ENCODE assay signal across 25 cellular contexts in the genomic region with DNA sequence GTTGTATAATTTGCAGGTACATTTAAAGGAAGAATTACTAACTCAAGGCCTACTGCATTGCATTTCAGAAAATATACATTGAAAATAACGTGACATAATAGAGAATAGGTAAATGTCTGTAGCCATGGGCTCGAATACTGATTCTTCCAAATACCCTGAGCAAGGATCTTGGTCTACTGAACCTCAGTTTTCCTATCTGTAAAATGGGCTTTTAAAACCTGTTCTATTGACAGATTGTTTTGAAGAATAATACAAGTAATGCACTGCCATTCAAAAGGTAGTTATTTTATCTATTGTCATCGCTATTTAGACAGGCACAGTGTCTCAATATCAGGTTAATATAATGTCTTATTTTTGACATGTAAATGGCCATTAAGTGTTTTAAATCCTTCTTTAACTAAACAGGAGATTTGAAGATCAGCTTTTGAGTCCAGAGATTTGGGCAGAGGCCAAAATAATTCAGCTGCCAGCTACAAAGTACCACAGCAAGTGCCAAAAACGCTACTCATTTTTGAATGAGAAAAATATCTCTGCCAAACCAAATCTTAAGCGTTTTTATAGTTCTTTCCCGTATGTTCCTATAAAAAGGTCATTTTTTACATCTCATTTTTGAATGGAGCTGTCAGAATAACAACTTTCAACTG. TPM values are rescaled to one million over a fixed set of nuclear protein-coding genes. Genes with fewer than 3 reads are reported as not detected.
DNase-seq lines count a peak whose midpoint lies in the region; ATAC-seq, FAIRE-seq and TF ChIP-seq lines count a peak whose summit lies in the region.
"Had no signal": no experiment of that assay in that cellular context is flagged by ENCODE, and none has a peak within 500 bp of the region (broad histone marks: within the 10 kb centered on the region; RNA-seq: fewer than 3 reads in every experiment).

No MANE protein-coding gene starts in this region.

- no peaks in the 10 kb centered on the region for H4K20me1 ChIP-seq in K562 (replicated peaks; ENCODE audit: control insufficient read depth, insufficient read depth, low read length)
- H4K20me1 ChIP-seq in PC-9 (ENCODE audit: insufficient read depth) = no peaks in the 10 kb centered on the region
- H4K20me1 ChIP-seq in GM23338 (replicated peaks; ENCODE audit: insufficient read depth) = no peaks in the 10 kb centered on the region

- H3K36me3 ChIP-seq in K562 (ENCODE audit: control insufficient read depth, insufficient read depth, low read length) = peaks cover 40% of the 10 kb centered on the region
- no peaks in the 10 kb centered on the region for H3K36me3 ChIP-seq in PC-9 (ENCODE audit: low read depth)
- no peaks in the 10 kb centered on the region for H3K36me3 ChIP-seq in GM23338 (ENCODE audit: insufficient read depth)
- H3K36me3 ChIP-seq: gastrocnemius medialis, Peyer's patch, upper lobe of left lung had no signal

- POLR2A ChIA-PET in K562 (lab: Yijun Ruan, JAX) = interaction anchor here (0.6 kb wide), 1 partner anchor 160 kb away, joined by 3 read pairs; no protein-coding TSS in a partner anchor
- POLR2A ChIA-PET in HEK293T (lab: Yijun Ruan, JAX) = interaction anchor here (0.7 kb wide), 1 partner anchor 17 kb away, joined by 3 read pairs; no protein-coding TSS in a partner anchor
- POLR2A ChIA-PET in PC-9 (lab: Charles Lee; ENCODE audit: unreplicated experiment) = no interaction called here

- H3K27ac Mint-ChIP-seq in natural killer cell = peak overlapping the region; percentile 28 to 65
- no peak overlapping the region for H3K27ac Mint-ChIP-seq in natural killer cell treated with Interleukin-12 subunit alpha and Interleukin-12 subunit beta and Interleukin-15 and Interleukin-18, amount 100 ng/mL, for 72 hours
- H3K27ac Mint-ChIP-seq in GM23338 = no peak overlapping the region
- H3K27ac Mint-ChIP-seq: activated CD8-positive, alpha-beta memory T cell treated with anti-CD3 and anti-CD28 coated beads, Interleukin-2, amount 10 ng/mL, durations not matched to agents 7 days and 5 days; activated naive CD8-positive, alpha-beta T cell treated with anti-CD3 and anti-CD28 coated beads, Interleukin-2, amount 50 U/mL, for 24 hours; activated T-helper 17 cell treated with anti-CD3 and anti-CD28 coated beads, Interleukin-2, amount 50 U/mL, for 72 hours; CD4-positive, CD25-positive, alpha-beta regulatory T cell; mesothelial cell of epicardium had no signal

- H3K4me2 ChIP-seq in K562 (ENCODE audit: insufficient read depth, low read length) (no peak overlapping the region), PC-9 (no peak overlapping the region), GM23338 (no peak overlapping the region)

- H3K4me3 ChIP-seq in K562 = no peak overlapping the region
- no peak overlapping the region for H3K4me3 ChIP-seq in PC-9
- no peak overlapping the region for H3K4me3 ChIP-seq in GM23338
- H3K4me3 ChIP-seq: gastrocnemius medialis, Peyer's patch, SK-N-MC, upper lobe of left lung had no signal

- H3K36me3 Mint-ChIP-seq in natural killer cell (peaks cover 6% of the 10 kb centered on the region), GM23338 (ENCODE audit: low read depth) (peaks cover 16% of the 10 kb centered on the region; the same call in 2 of the 3 replicates)
- H3K36me3 Mint-ChIP-seq in natural killer cell treated with Interleukin-12 subunit alpha and Interleukin-12 subunit beta and Interleukin-15 and Interleukin-18, amount 100 ng/mL, for 72 hours = peaks cover 33% of the 10 kb centered on the region

- H3K9me3 Mint-ChIP-seq in natural killer cell (peaks cover 0 to 2% of the 10 kb centered on the region in 2 donors), GM23338 (no peaks in the 10 kb centered on the region; the same call in 2 of the 3 replicates)
- peaks cover 2% of the 10 kb centered on the region for H3K9me3 Mint-ChIP-seq in natural killer cell treated with Interleukin-12 subunit alpha and Interleukin-12 subunit beta and Interleukin-15 and Interleukin-18, amount 100 ng/mL, for 72 hours
- H3K9me3 Mint-ChIP-seq: activated naive CD8-positive, alpha-beta T cell treated with anti-CD3 and anti-CD28 coated beads, Interleukin-2, amount 50 U/mL, for 24 hours; activated T-helper 17 cell treated with anti-CD3 and anti-CD28 coated beads, Interleukin-2, amount 50 U/mL, for 72 hours; CD4-positive, CD25-positive, alpha-beta regulatory T cell; mesothelial cell of epicardium had no signal

- H3K4me1 ChIP-seq in K562 (replicated peaks in 1 of 2; ENCODE audit: control insufficient read depth in 2 of 2, insufficient read depth in 2 of 2, low read length in 2 of 2) (no peaks in the 10 kb centered on the region), PC-9 (replicated peaks; ENCODE audit: insufficient read depth) (peaks cover 5% of the 10 kb centered on the region; the same call in 1 of the 2 replicates), GM23338 (ENCODE audit: insufficient read depth) (no peaks in the 10 kb centered on the region)
- H3K4me1 ChIP-seq: Peyer's patch had no signal

- WGBS in K562 (ENCODE audit: insufficient coverage, low coverage, missing lambda C conversion rate) = 78% methylated on average over 6 of the region's 6 CpGs

- H3K4me3 Mint-ChIP-seq in natural killer cell (no peak overlapping the region), GM23338 (no peak overlapping the region)
- no peak overlapping the region for H3K4me3 Mint-ChIP-seq in natural killer cell treated with Interleukin-12 subunit alpha and Interleukin-12 subunit beta and Interleukin-15 and Interleukin-18, amount 100 ng/mL, for 72 hours
- H3K4me3 Mint-ChIP-seq: activated CD8-positive, alpha-beta memory T cell treated with anti-CD3 and anti-CD28 coated beads, Interleukin-2, amount 10 ng/mL, durations not matched to agents 7 days and 5 days; activated naive CD8-positive, alpha-beta T cell treated with anti-CD3 and anti-CD28 coated beads, Interleukin-2, amount 50 U/mL, for 24 hours; activated T-helper 17 cell treated with anti-CD3 and anti-CD28 coated beads, Interleukin-2, amount 50 U/mL, for 72 hours; CD4-positive, CD25-positive, alpha-beta regulatory T cell; mesothelial cell of epicardium had no signal

- TF ChIP-seq RAD21 in K562 (CRISPR knock-in tag; conservative IDR thresholded peaks at IDR 0.05 in 1 of 2, IDR thresholded peaks at IDR 0.05 in 1 of 2) = no peak

- FAIRE-seq in K562 (lab: Jason Lieb, UNC) = no peak

- no peak for TF ChIP-seq POLR2A in K562 (conservative IDR thresholded peaks at IDR 0.05)

- DNase-seq in natural killer cell (no peak), K562 (ENCODE audit: extremely low read depth in 1 of 4, low spot score in 3 of 4) (no peak), globus pallidus (ENCODE audit: low spot score) (peak; percentile 8), HEK293T (ENCODE audit: extremely low spot score) (no peak), NCI-H1930 (lab: John Stamatoyannopoulos, UW) (no peak), PC-9 (no peak), GM23338 (ENCODE audit: low spot score) (no peak)
- DNase-seq in natural killer cell treated with Interleukin-12 subunit alpha and Interleukin-12 subunit beta and Interleukin-15 and Interleukin-18, amount 100 ng/mL, for 72 hours (ENCODE audit: low spot score) = no peak
- DNase-seq: activated CD4-positive, alpha-beta T cell treated with anti-CD3 and anti-CD28 coated beads for 1 hour; activated CD8-positive, alpha-beta memory T cell treated with anti-CD3 and anti-CD28 coated beads, Interleukin-2, amount 10 ng/mL, durations not matched to agents 7 days and 5 days; activated naive CD8-positive, alpha-beta T cell treated with anti-CD3 and anti-CD28 coated beads, Interleukin-2, amount 50 U/mL, for 24 hours; CD4-positive, CD25-positive, alpha-beta regulatory T cell; DMS79; gastrocnemius medialis; left colon; MV-4-11; NCI-H2081 treated with DMSO at 0.1 percent for 48 hours; NCI-H82; Peyer's patch; stimulated activated naive CD4-positive, alpha-beta T cell; upper lobe of left lung had no signal

- H3K27ac ChIP-seq in K562 (ENCODE audit: extremely low read depth, low read depth, low read length) (no peak overlapping the region), PC-9 (no peak overlapping the region), GM23338 (ENCODE audit: low read depth) (no peak overlapping the region)
- H3K27ac ChIP-seq: gastrocnemius medialis, Peyer's patch, SK-N-MC, upper lobe of left lung had no signal

- H3F3A ChIP-seq in PC-9 (ENCODE audit: insufficient read depth, low read depth) = no peaks in the 10 kb centered on the region
- H3F3A ChIP-seq in GM23338 (replicated peaks; ENCODE audit: low read depth) = no peaks in the 10 kb centered on the region

- H2AFZ ChIP-seq in K562 (ENCODE audit: low read depth, low read length) (no peak overlapping the region), PC-9 (no peak overlapping the region), GM23338 (no peak overlapping the region)

- H3K9me1 ChIP-seq in K562 (ENCODE audit: control insufficient read depth, insufficient read depth, low read length) = no peaks in the 10 kb centered on the region

- TF ChIP-seq CTCF in natural killer cell (IDR thresholded peaks at IDR 0.05) = no peak
- TF ChIP-seq CTCF in K562 (IDR thresholded peaks at IDR 0.05 in 2 of 3, conservative IDR thresholded peaks at IDR 0.05 in 1 of 3; ENCODE audit: insufficient read depth in 2 of 3, low read depth in 1 of 3, low read length in 3 of 3) = no peak
- no peak for TF ChIP-seq CTCF in PC-9 (conservative IDR thresholded peaks at IDR 0.05)
- no peak for TF ChIP-seq CTCF in GM23338 (conservative IDR thresholded peaks at IDR 0.05; ENCODE audit: low read depth in 2 of 2)

- no peaks in the 10 kb centered on the region for H3K79me2 ChIP-seq in K562 (ENCODE audit: control insufficient read depth, insufficient read depth, low read length)
- no peaks in the 10 kb centered on the region for H3K79me2 ChIP-seq in PC-9 (ENCODE audit: low read depth)
- no peaks in the 10 kb centered on the region for H3K79me2 ChIP-seq in GM23338 (replicated peaks; ENCODE audit: insufficient read depth)

- H3K9me3 ChIP-seq in K562 (replicated peaks; ENCODE audit: control insufficient read depth, insufficient read depth, low read depth, low read length) (no peaks in the 10 kb centered on the region), PC-9 (ENCODE audit: insufficient read depth, low read depth) (no peaks in the 10 kb centered on the region)
- H3K9me3 ChIP-seq: gastrocnemius medialis, Peyer's patch, upper lobe of left lung had no signal

- H3K9me2 ChIP-seq in PC-9 (ENCODE audit: insufficient read depth) = no peaks in the 10 kb centered on the region
- H3K9me2 ChIP-seq in GM23338 (ENCODE audit: insufficient read depth) = no peaks in the 10 kb centered on the region

- in situ Hi-C loops in K562 (cut with MboI) = no loop called here

- peaks cover 29 to 32% of the 10 kb centered on the region in 2 donors for H3K4me1 Mint-ChIP-seq in natural killer cell
- peaks cover 0 to 19% of the 10 kb centered on the region in 2 donors for H3K4me1 Mint-ChIP-seq in natural killer cell treated with Interleukin-12 subunit alpha and Interleukin-12 subunit beta and Interleukin-15 and Interleukin-18, amount 100 ng/mL, for 72 hours (ENCODE audit: low read depth in 2 of 2)
- peaks cover 8% of the 10 kb centered on the region; the same call in 2 of the 3 replicates for H3K4me1 Mint-ChIP-seq in GM23338
- H3K4me1 Mint-ChIP-seq: activated CD8-positive, alpha-beta memory T cell treated with anti-CD3 and anti-CD28 coated beads, Interleukin-2, amount 10 ng/mL, durations not matched to agents 7 days and 5 days; activated naive CD8-positive, alpha-beta T cell treated with anti-CD3 and anti-CD28 coated beads, Interleukin-2, amount 50 U/mL, for 24 hours; activated T-helper 17 cell treated with anti-CD3 and anti-CD28 coated beads, Interleukin-2, amount 50 U/mL, for 72 hours had no signal

- ATAC-seq in natural killer cell = no peak
- no peak for ATAC-seq in natural killer cell treated with Interleukin-12 subunit alpha and Interleukin-12 subunit beta and Interleukin-15 and Interleukin-18, amount 100 ng/mL, for 72 hours
- no peak for ATAC-seq in K562
- ATAC-seq in GM23338 = no peak
- ATAC-seq: activated CD8-positive, alpha-beta memory T cell treated with anti-CD3 and anti-CD28 coated beads, Interleukin-2, amount 10 ng/mL, durations not matched to agents 7 days and 5 days; activated naive CD8-positive, alpha-beta T cell treated with anti-CD3 and anti-CD28 coated beads, Interleukin-2, amount 50 U/mL, for 24 hours; activated T-helper 17 cell treated with anti-CD3 and anti-CD28 coated beads, Interleukin-2, amount 50 U/mL, for 72 hours; gastrocnemius medialis; left colon; right cardiac atrium had no signal

- no peak overlapping the region for H3K9ac ChIP-seq in K562 (ENCODE audit: insufficient read depth in 1 of 2, low read depth in 2 of 2, low read length in 2 of 2)

- intact Hi-C loops in natural killer cell (cut with micrococcal nuclease) (no loop called here), K562 (cut with micrococcal nuclease) (loop anchor here (5.0 to 10.0 kb wide), 2 partner anchors 178 to 926 kb away; no protein-coding TSS in a partner anchor), PC-9 (cut with micrococcal nuclease; ENCODE audit: unreplicated experiment) (no loop called here)

- H3K27me3 Mint-ChIP-seq in natural killer cell (ENCODE audit: low read depth in 2 of 2) (no peaks in the 10 kb centered on the region), GM23338 (ENCODE audit: insufficient read depth, low read depth, poor library complexity) (no peaks in the 10 kb centered on the region)
- H3K27me3 Mint-ChIP-seq in natural killer cell treated with Interleukin-12 subunit alpha and Interleukin-12 subunit beta and Interleukin-15 and Interleukin-18, amount 100 ng/mL, for 72 hours = no peaks in the 10 kb centered on the region
- H3K27me3 Mint-ChIP-seq: activated CD8-positive, alpha-beta memory T cell treated with anti-CD3 and anti-CD28 coated beads, Interleukin-2, amount 10 ng/mL, durations not matched to agents 7 days and 5 days; activated naive CD8-positive, alpha-beta T cell treated with anti-CD3 and anti-CD28 coated beads, Interleukin-2, amount 50 U/mL, for 24 hours; activated T-helper 17 cell treated with anti-CD3 and anti-CD28 coated beads, Interleukin-2, amount 50 U/mL, for 72 hours; CD4-positive, CD25-positive, alpha-beta regulatory T cell had no signal

- H3K27me3 ChIP-seq in K562 (ENCODE audit: control insufficient read depth in 2 of 2, insufficient read depth in 2 of 2, low read length in 2 of 2) (no peaks in the 10 kb centered on the region), PC-9 (ENCODE audit: insufficient read depth, low read depth) (no peaks in the 10 kb centered on the region), GM23338 (ENCODE audit: insufficient read depth) (no peaks in the 10 kb centered on the region)
- H3K27me3 ChIP-seq: gastrocnemius medialis, Peyer's patch, upper lobe of left lung had no signal

- CTCF ChIA-PET in K562 (lab: Yijun Ruan, JAX; ENCODE audit: low intra/inter-chr PET ratio) (no interaction called here), HEK293T (lab: Yijun Ruan, JAX) (interaction anchor here (0.6 to 1.1 kb wide), 2 partner anchors 77 to 257 kb away, joined by 3 read pairs; no protein-coding TSS in a partner anchor), PC-9 (lab: Charles Lee) (no interaction called here)

- no TSS peak for BruUV-seq in K562 (replicated peaks; lab: Mats Ljungman, UMichigan)
- BruUV-seq in PC-9 (replicated peaks; lab: Mats Ljungman, UMichigan) = no TSS peak

- TF ChIP-seq EP300 in K562 (IDR thresholded peaks at IDR 0.05; ENCODE audit: low read length) = no peak

RNA-seq across cellular contexts. Expression of gene CTSC, which starts 56.7 kb away (rescaled TPM):
- total RNA-seq in natural killer cell (100 to 1,000 TPM; 182 to 275 (median 227) TPM), K562 (2014; rRNA removed) (113 and 115 TPM in 2 replicates), K562 (2014; rRNA removed; fragmentation: Illumina TruSeq; extraction: Trizol) (187 and 206 TPM in 2 replicates), K562 (2015; rRNA removed; fragmentation: Illumina TruSeq; extraction: Trizol) (201 and 205 TPM in 2 replicates), K562 (2021) (162 and 170 TPM in 2 replicates), PC-9 (2021) (119 and 124 TPM in 2 replicates)
- 100 to 1,000 TPM; 213 to 381 TPM for total RNA-seq in natural killer cell treated with Interleukin-12 subunit alpha and Interleukin-12 subunit beta and Interleukin-15 and Interleukin-18, amount 100 ng/mL, for 72 hours
- total RNA-seq in K562 (2011; cell fraction: chromatin; rRNA removed; ENCODE audit: low replicate concordance) = 294 and 379 TPM in 2 replicates
- total RNA-seq in K562 (2011; cell fraction: nucleolus; rRNA removed) = 320 and 363 TPM in 2 replicates
- total RNA-seq in K562 (2011; cell fraction: nucleoplasm; rRNA removed) = 387 and 390 TPM in 2 replicates
- polyA plus RNA-seq in K562 (2011; rRNA removed) (148 and 304 TPM in 2 replicates), K562 (2014; fragmentation: Illumina TruSeq; extraction: Trizol) (148 and 160 TPM in 2 replicates), K562 (2014; fragmentation: Nextera tagmentation; extraction: Ambion mirVana) (100 to 1,000 TPM; 350 to 403 TPM), K562 (2014; rRNA removed) (137 and 141 TPM in 2 replicates), GM23338 (2016; fragmentation: Nextera tagmentation; extraction: Ambion mirVana) (432 and 444 TPM in 2 replicates)
- polyA plus RNA-seq in K562 (2011; cell fraction: cytosol; rRNA removed) = 120 and 135 TPM in 2 replicates
- 81.1 and 102 TPM in 2 replicates for polyA plus RNA-seq in K562 (2011; cell fraction: nucleus; rRNA removed)
- 217 and 283 TPM in 2 replicates for polyA plus RNA-seq in K562 (2012)
- 161 and 254 TPM in 2 replicates for polyA minus RNA-seq in K562 (2011; rRNA and poly(A)+ RNA removed)
- 100 and 143 TPM in 2 replicates for polyA minus RNA-seq in K562 (2011; cell fraction: cytosol; rRNA and poly(A)+ RNA removed)
- polyA minus RNA-seq in K562 (2011; cell fraction: nucleus; rRNA and poly(A)+ RNA removed) = 156 and 191 TPM in 2 replicates
- 396 and 408 TPM in 2 replicates for total RNA-seq in GM23338 (2014; rRNA removed; shearing (Covaris generic))

Comparison
In these comparisons a context has a peak if more than half of its experiments do, and no peak if none do; other contexts are left out.
1. H3K27ac Mint-ChIP-seq: peak in natural killer cell (2 of 2); none in natural killer cell treated with Interleukin-12 subunit alpha and Interleukin-12 subunit beta and Interleukin-15 and Interleukin-18, amount 100 ng/mL, for 72 hours (0 of 2) and GM23338 (single experiment).